ENCODE assay signal across 28 cellular contexts in the genomic region with DNA sequence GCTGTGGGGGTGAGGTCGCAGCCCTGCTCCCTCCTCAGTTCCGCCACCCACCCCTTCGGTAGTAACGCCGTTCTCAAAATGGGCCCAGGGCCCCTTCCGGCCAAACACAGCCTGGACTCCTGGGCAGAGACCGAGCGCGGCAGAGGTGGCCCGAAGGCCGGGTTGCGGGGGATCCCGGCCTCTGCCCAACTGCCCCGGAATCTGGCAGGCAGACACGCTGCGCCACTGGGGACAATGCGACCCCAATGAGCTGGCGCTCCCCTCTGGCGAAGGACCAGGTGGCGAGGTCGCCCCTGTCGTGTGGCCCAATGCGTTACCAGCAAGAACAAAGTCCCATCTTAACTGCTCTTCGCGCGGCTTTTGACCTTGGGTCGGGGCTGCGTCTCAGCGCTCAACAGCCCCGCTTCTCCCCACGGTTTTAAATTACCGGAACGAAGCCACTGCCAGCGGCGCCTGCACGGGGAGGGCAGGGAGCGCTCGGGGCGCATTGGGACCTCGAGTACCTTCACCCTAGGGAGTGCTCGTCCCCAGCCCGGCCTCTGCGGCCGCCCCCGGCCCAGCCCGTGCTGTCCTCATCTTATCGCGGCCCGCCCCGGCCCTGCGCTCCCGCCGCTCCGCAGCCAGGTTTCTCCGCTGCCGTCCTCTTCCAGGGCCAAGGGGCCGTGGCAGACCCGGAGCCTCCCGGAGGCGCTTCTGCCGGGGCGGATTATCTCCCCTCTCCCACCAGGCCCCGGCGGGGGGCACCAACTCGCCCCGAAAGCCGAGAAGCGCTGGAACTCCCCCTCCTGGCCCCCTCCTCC. TPM values are rescaled to one million over a fixed set of nuclear protein-coding genes. Genes with fewer than 3 reads are reported as not detected.
DNase-seq lines count a peak whose midpoint lies in the region; ATAC-seq and TF ChIP-seq lines count a peak whose summit lies in the region.
"Had no signal": no experiment of that assay in that cellular context is flagged by ENCODE, and none has a peak within 500 bp of the region (broad histone marks: within the 10 kb centered on the region; RNA-seq: fewer than 3 reads in every experiment).

No MANE protein-coding gene starts in this region.

- no peak for TF ChIP-seq CTCF in brain (conservative IDR thresholded peaks at IDR 0.05)
- TF ChIP-seq CTCF in progenitor cell of endocrine pancreas (IDR thresholded peaks at IDR 0.05; ENCODE audit: unreplicated experiment), result no peak
- no peak for TF ChIP-seq CTCF in omental fat pad (IDR thresholded peaks at IDR 0.05)

- no peak overlapping the region for H3K27ac Mint-ChIP-seq in brain
- no peak overlapping the region for H3K27ac Mint-ChIP-seq in progenitor cell of endocrine pancreas
- H3K27ac Mint-ChIP-seq: activated CD4-positive, alpha-beta memory T cell treated with anti-CD3 and anti-CD28 coated beads for 36 hours; CD8-positive, alpha-beta memory T cell; natural killer cell treated with Interleukin-12 subunit alpha and Interleukin-12 subunit beta and Interleukin-15 and Interleukin-18, amount 100 ng/mL, for 72 hours had no signal

- peak; percentile 15 for DNase-seq in DMS79 treated with DMSO at 0.1 percent for 48 hours (lab: John Stamatoyannopoulos, UW)
- no peak for DNase-seq in DMS79 (lab: John Stamatoyannopoulos, UW)
- DNase-seq in iPS-NIHi11 (ENCODE audit: low spot score), result peak; percentile 55
- no peak for DNase-seq in progenitor cell of endocrine pancreas (ENCODE audit: low spot score, unreplicated experiment)
- DNase-seq in omental fat pad (ENCODE audit: low spot score), result no peak
- no peak for DNase-seq in NCI-H1930 (lab: John Stamatoyannopoulos, UW)
- no peak for DNase-seq in COLO668 (lab: John Stamatoyannopoulos, UW; ENCODE audit: unreplicated experiment)
- DNase-seq: 8988T; activated CD4-positive, alpha-beta memory T cell treated with anti-CD3 and anti-CD28 coated beads for 36 hours; activated effector memory CD4-positive, alpha-beta T cell treated with anti-CD3 and anti-CD28 coated beads, Interleukin-2, amount 50 U/mL, for 16 hours; activated T-cell treated with anti-CD3 and anti-CD28 coated beads for 4 hours; CD8-positive, alpha-beta memory T cell; effector CD8-positive, alpha-beta T cell; foreskin melanocyte; GOT3; left colon; midbrain; NCI-H1436; NCI-H748 treated with DMSO at 0.1 percent for 48 hours; stimulated activated CD4-positive, alpha-beta T cell treated with anti-CD3 and anti-CD28 coated beads, Interleukin-12 subunit alpha, Interleukin-12 subunit beta, amount 100 ng/mL, for 4 hours; T1000; transverse colon had no signal

- H3K4me3 Mint-ChIP-seq in brain (peak overlapping the region in 3 of 5 experiments; percentile 49 to 58 (median 57)), progenitor cell of endocrine pancreas (ENCODE audit: low read depth) (peak overlapping the region; percentile 33)
- H3K4me3 Mint-ChIP-seq: activated CD4-positive, alpha-beta memory T cell treated with anti-CD3 and anti-CD28 coated beads for 36 hours; CD8-positive, alpha-beta memory T cell; natural killer cell treated with Interleukin-12 subunit alpha and Interleukin-12 subunit beta and Interleukin-15 and Interleukin-18, amount 100 ng/mL, for 72 hours had no signal

- ATAC-seq in omental fat pad (ENCODE audit: low FRiP score), result no peak
- ATAC-seq: esophagus mucosa; left colon; natural killer cell treated with Interleukin-12 subunit alpha and Interleukin-12 subunit beta and Interleukin-15 and Interleukin-18, amount 100 ng/mL, for 72 hours had no signal

- no peaks in the 10 kb centered on the region for H3K36me3 Mint-ChIP-seq in brain
- no peaks in the 10 kb centered on the region for H3K36me3 Mint-ChIP-seq in progenitor cell of endocrine pancreas (ENCODE audit: insufficient read depth)
- H3K36me3 Mint-ChIP-seq: activated CD4-positive, alpha-beta memory T cell treated with anti-CD3 and anti-CD28 coated beads for 36 hours; CD8-positive, alpha-beta memory T cell; natural killer cell treated with Interleukin-12 subunit alpha and Interleukin-12 subunit beta and Interleukin-15 and Interleukin-18, amount 100 ng/mL, for 72 hours had no signal

- H3K4me1 Mint-ChIP-seq in brain (peaks cover 5% of the 10 kb centered on the region), progenitor cell of endocrine pancreas (ENCODE audit: low read depth) (peaks cover 2% of the 10 kb centered on the region)

- H3K27me3 Mint-ChIP-seq in brain, result peaks cover 97% of the 10 kb centered on the region
- peaks cover 78% of the 10 kb centered on the region for H3K27me3 Mint-ChIP-seq in progenitor cell of endocrine pancreas

- H3K9me3 Mint-ChIP-seq in brain (peaks cover 0 to 6% (median 3%) of the 10 kb centered on the region in 5 experiments), progenitor cell of endocrine pancreas (ENCODE audit: low read depth) (no peaks in the 10 kb centered on the region)
- H3K9me3 Mint-ChIP-seq: activated CD4-positive, alpha-beta memory T cell treated with anti-CD3 and anti-CD28 coated beads for 36 hours; natural killer cell treated with Interleukin-12 subunit alpha and Interleukin-12 subunit beta and Interleukin-15 and Interleukin-18, amount 100 ng/mL, for 72 hours had no signal

RNA-seq across cellular contexts. Expression of gene HMX1, which starts 22.2 kb away (rescaled TPM):
- not detected for polyA plus RNA-seq in brain (ENCODE audit: insufficient read depth, low read depth, low replicate concordance)
- 0.65 and 0.87 TPM in 2 replicates for total RNA-seq in progenitor cell of endocrine pancreas
- not detected for total RNA-seq in omental fat pad
- total RNA-seq: activated CD4-positive, alpha-beta memory T cell treated with anti-CD3 and anti-CD28 coated beads for 36 hours; CD8-positive, alpha-beta memory T cell; esophagus mucosa; left colon; natural killer cell treated with Interleukin-12 subunit alpha and Interleukin-12 subunit beta and Interleukin-15 and Interleukin-18, amount 100 ng/mL, for 72 hours; OCI-LY7; renal cortical epithelial cell; Right ventricle myocardium inferior; transverse colon had no signal
- polyA plus RNA-seq: CD8-positive, alpha-beta memory T cell had no signal

Comparison
In these comparisons a context has a peak if more than half of its experiments do, and no peak if none do; other contexts are left out.
1. DNase-seq: peak in DMS79 treated with DMSO at 0.1 percent for 48 hours (single experiment) and iPS-NIHi11 (single experiment); none in DMS79 (single experiment), progenitor cell of endocrine pancreas (single experiment), omental fat pad (single experiment), NCI-H1930 (0 of 2) and COLO668 (single experiment).